In genomic region chr1:51878616-51879336, GRCh38 we compare ENCODE assay signal across 8 cellular contexts. TPM values are rescaled to one million over a fixed set of nuclear protein-coding genes. Genes with fewer than 3 reads are reported as not detected.
A peak's percentile ranks its signal among the peaks of the same experiment; 100 is the strongest.
DNase-seq lines count a peak whose midpoint lies in the region; ATAC-seq and TF ChIP-seq lines count a peak whose summit lies in the region.

NRDC (minus strand) TSS chr1:51878727; CDS start chr1:51878615, 112 bp downstream.

- H3K36me3 ChIP-seq in DND-41 (ENCODE audit: insufficient read depth, low read length), result peaks cover 4% of the 10 kb centered on the region
- peaks cover 5% of the 10 kb centered on the region for H3K36me3 ChIP-seq in KOPT-K1 (ENCODE audit: insufficient read depth, low read length)
- no peaks in the 10 kb centered on the region for H3K36me3 ChIP-seq in Peyer's patch
- peaks cover 0 to 2% (median under 1%) of the 10 kb centered on the region in 4 donors for H3K36me3 ChIP-seq in esophagus muscularis mucosa
- H3K36me3 ChIP-seq in muscle layer of colon (ENCODE audit: insufficient read depth, low read length), result no peaks in the 10 kb centered on the region

- H2AFZ ChIP-seq in DND-41 (ENCODE audit: low read depth, low read length), result peak within 1 kb of the TSS; percentile 78

- H3K27ac ChIP-seq in DND-41 (ENCODE audit: low read length) (peak within 1 kb of the TSS; percentile 94), KOPT-K1 (ENCODE audit: low read depth, low read length, poor library complexity, severe bottlenecking) (peak within 1 kb of the TSS; percentile 84), Peyer's patch (peak within 1 kb of the TSS; percentile 89 to 99 (median 96)), esophagus muscularis mucosa (replicated peaks in 1 of 4) (peak within 1 kb of the TSS; percentile 93 to 99 (median 96)), muscle layer of colon (ENCODE audit: low read depth, low read length) (peak within 1 kb of the TSS; percentile 96)

- peak within 1 kb of the TSS; percentile 83 for H3K9ac ChIP-seq in DND-41 (ENCODE audit: low read depth, low read length)
- H3K9ac ChIP-seq in muscle layer of colon (ENCODE audit: low read length), result peak within 1 kb of the TSS; percentile 99

- peak; percentile 92 for ATAC-seq in DND-41 (ENCODE audit: insufficient read depth, low read depth)
- peak; percentile 95 for ATAC-seq in GM21825 (IDR thresholded peaks at IDR 0.05; ENCODE audit: unreplicated experiment)

- H3K27me3 ChIP-seq in DND-41 (ENCODE audit: insufficient read depth, low read length, poor library complexity) (no peaks in the 10 kb centered on the region), Peyer's patch (no peaks in the 10 kb centered on the region), esophagus muscularis mucosa (peaks cover 0 to 15% (median 0%) of the 10 kb centered on the region in 4 donors), muscle layer of colon (ENCODE audit: control insufficient read depth in 1 of 2, insufficient read depth in 2 of 2, low read length in 2 of 2) (no peaks in the 10 kb centered on the region)

- peak within 1 kb of the TSS; percentile 95 for H3K4me2 ChIP-seq in DND-41 (ENCODE audit: insufficient read depth, low read length)

- peak; percentile 100 for DNase-seq in DND-41
- DNase-seq in Peyer's patch, result peak; percentile 99 to 100 (median 100)
- peak; percentile 99 to 100 for DNase-seq in activated T-cell treated with anti-CD3 and anti-CD28 coated beads, Interleukin-2, amount 50 U/mL, for 48 hours
- DNase-seq in esophagus muscularis mucosa (ENCODE audit: extremely low spot score), result peak; percentile 100
- peak; percentile 100 for DNase-seq in stimulated activated CD8-positive, alpha-beta memory T cell treated with anti-CD3 and anti-CD28 coated beads, Interleukin-7, amount 100 ng/mL, for 24 hours (ENCODE audit: low read depth)

- H3K9me3 ChIP-seq in DND-41 (ENCODE audit: insufficient read depth, low read length, severe bottlenecking) (no peaks in the 10 kb centered on the region), KOPT-K1 (ENCODE audit: insufficient read depth, low read length, poor library complexity, severe bottlenecking) (no peaks in the 10 kb centered on the region), Peyer's patch (no peaks in the 10 kb centered on the region), esophagus muscularis mucosa (no peaks in the 10 kb centered on the region), muscle layer of colon (ENCODE audit: low read length) (no peaks in the 10 kb centered on the region)

- peaks cover 49% of the 10 kb centered on the region for H3K4me1 ChIP-seq in DND-41 (ENCODE audit: insufficient read depth, low read length)
- peaks cover 0 to 26% (median 8%) of the 10 kb centered on the region in 4 donors for H3K4me1 ChIP-seq in Peyer's patch
- H3K4me1 ChIP-seq in esophagus muscularis mucosa, result peaks cover 13 to 47% (median 45%) of the 10 kb centered on the region in 4 donors
- peaks cover 36% of the 10 kb centered on the region for H3K4me1 ChIP-seq in muscle layer of colon (ENCODE audit: insufficient read depth, low read length)

- intact Hi-C loops in esophagus muscularis mucosa (cut with DNase I), result no loop called here

- WGBS in esophagus muscularis mucosa, result under 1% methylated on average over 35 of the region's 54 CpGs

- no peak for TF ChIP-seq EP300 in esophagus muscularis mucosa (IDR thresholded peaks at IDR 0.05)

- peak; percentile 88 to 89 for TF ChIP-seq POLR2A in Peyer's patch (IDR thresholded peaks at IDR 0.05)
- TF ChIP-seq POLR2A in esophagus muscularis mucosa (IDR thresholded peaks at IDR 0.05; ENCODE audit: low read depth), result peak; percentile 91

- H4K20me1 ChIP-seq in DND-41 (ENCODE audit: insufficient read depth, low read length), result peaks cover 17% of the 10 kb centered on the region; the same call in 1 of the 2 replicates

- peak within 1 kb of the TSS; percentile 82 to 91 for H3K4me3 ChIP-seq in DND-41 (ENCODE audit: low read depth in 1 of 2, low read length in 2 of 2)
- peak within 1 kb of the TSS; percentile 70 to 95 (median 90) for H3K4me3 ChIP-seq in Peyer's patch
- peak within 1 kb of the TSS; percentile 76 to 98 (median 88) for H3K4me3 ChIP-seq in esophagus muscularis mucosa
- H3K4me3 ChIP-seq in muscle layer of colon (ENCODE audit: low read depth in 1 of 2, low read length in 2 of 2), result peak within 1 kb of the TSS; percentile 87 to 100

- peaks cover 52% of the 10 kb centered on the region for H3K79me2 ChIP-seq in DND-41 (ENCODE audit: insufficient read depth, low read length)

- TF ChIP-seq CTCF in DND-41 (IDR thresholded peaks at IDR 0.05; ENCODE audit: borderline replicate concordance, extremely low read depth, low read length, poor library complexity, severe bottlenecking) (no peak), Peyer's patch (IDR thresholded peaks at IDR 0.05) (no peak), esophagus muscularis mucosa (IDR thresholded peaks at IDR 0.05) (peak in 1 of 3 experiments; percentile 12)

RNA-seq across cellular contexts. Expression of gene NRDC, which starts in this region (rescaled TPM):
- 100 to 1,000 TPM in 1 of 4 donors, 10 to 100 TPM in 3; 55.2 to 111 (median 67.8) TPM for total RNA-seq in Peyer's patch
- total RNA-seq in esophagus muscularis mucosa, result 10 to 100 TPM; 53.3 to 61.5 (median 57.9) TPM

Comparison
In these comparisons a context has a peak if more than half of its experiments do, and no peak if none do; other contexts are left out.
1. Peak in every context shown above with its lines: DNase-seq, ATAC-seq, H3K4me3 ChIP-seq and H3K27ac ChIP-seq.